17 cellular contexts compared by ENCODE assay signal in genomic region chr3:48267782-48268181, GRCh38. TPM values are rescaled to one million over a fixed set of nuclear protein-coding genes. Genes with fewer than 3 reads are reported as not detected.
DNase-seq lines count a peak whose midpoint lies in the region; ATAC-seq, FAIRE-seq and TF ChIP-seq lines count a peak whose summit lies in the region.
"Had no signal": no experiment of that assay in that cellular context is flagged by ENCODE, and none has a peak within 500 bp of the region (broad histone marks: within the 10 kb centered on the region; RNA-seq: fewer than 3 reads in every experiment).

No MANE protein-coding gene starts in this region.

- peak overlapping the region; percentile 96 for H3K27ac Mint-ChIP-seq in activated CD4-positive, alpha-beta T cell treated with anti-CD3 and anti-CD28 coated beads, Interleukin-2, amount 10 ng/mL, durations not matched to agents 24 days and 14 days
- H3K27ac Mint-ChIP-seq in activated CD4-positive, alpha-beta memory T cell treated with anti-CD3 and anti-CD28 coated beads for 36 hours, result peak overlapping the region; percentile 89

- no peaks in the 10 kb centered on the region for H3K9me3 Mint-ChIP-seq in activated CD4-positive, alpha-beta T cell treated with anti-CD3 and anti-CD28 coated beads, Interleukin-2, amount 10 ng/mL, durations not matched to agents 24 days and 14 days
- H3K9me3 Mint-ChIP-seq in activated CD4-positive, alpha-beta memory T cell treated with anti-CD3 and anti-CD28 coated beads for 36 hours, result no peaks in the 10 kb centered on the region
- H3K9me3 Mint-ChIP-seq: natural killer cell treated with Interleukin-12 subunit alpha and Interleukin-12 subunit beta and Interleukin-15 and Interleukin-18, amount 100 ng/mL, for 72 hours had no signal

- intact Hi-C loops in activated CD4-positive, alpha-beta T cell treated with anti-CD3 and anti-CD28 coated beads, Interleukin-2, amount 10 ng/mL, durations not matched to agents 24 days and 14 days (cut with micrococcal nuclease), result loop anchor here (1.0 to 2.0 kb wide), 4 partner anchors 26 to 289 kb away; partner anchors contain the start of genes CDC25A, PFKFB4 and ZNF589
- intact Hi-C loops in activated CD4-positive, alpha-beta memory T cell treated with anti-CD3 and anti-CD28 coated beads for 36 hours (cut with micrococcal nuclease), result loop anchor here (1.0 to 10.0 kb wide), 8 partner anchors 26 to 651 kb away; partner anchors contain the start of genes ARIH2, CCDC51, CDC25A and NME6

- no peak for TF ChIP-seq CTCF in epithelial cell of esophagus (IDR thresholded peaks at IDR 0.05; ENCODE audit: insufficient read depth, low read depth, low read length, missing control alignments)

- CTCF ChIA-PET in activated CD4-positive, alpha-beta memory T cell treated with anti-CD3 and anti-CD28 coated beads for 36 hours (lab: Charles Lee), result interaction anchor here (0.8 to 10.5 kb wide), 11 partner anchors 13 to 290 kb away, joined by 3 to 156 read pairs (median 3); partner anchors contain the start of genes CCDC51, TMA7 and ZNF589

- H3K4me1 Mint-ChIP-seq in activated CD4-positive, alpha-beta T cell treated with anti-CD3 and anti-CD28 coated beads, Interleukin-2, amount 10 ng/mL, durations not matched to agents 24 days and 14 days, result peaks cover 35% of the 10 kb centered on the region
- peaks cover 37% of the 10 kb centered on the region for H3K4me1 Mint-ChIP-seq in activated CD4-positive, alpha-beta memory T cell treated with anti-CD3 and anti-CD28 coated beads for 36 hours (ENCODE audit: low read depth)

- POLR2A ChIA-PET in activated CD4-positive, alpha-beta memory T cell treated with anti-CD3 and anti-CD28 coated beads for 36 hours (lab: Charles Lee), result interaction anchor here (1.0 to 5.1 kb wide), 7 partner anchors 21 to 205 kb away, joined by 4 to 34 read pairs (median 6); partner anchors contain the start of genes CCDC51, CDC25A, NME6 and TMA7

- H3K36me3 ChIP-seq in small intestine (ENCODE audit: control insufficient read depth in 2 of 2, insufficient read depth in 2 of 2, low read length in 2 of 2), result peaks cover 0 to 3% of the 10 kb centered on the region in 2 donors
- H3K36me3 ChIP-seq: MG63 had no signal

- whole genome bisulfite sequencing in small intestine, 3 donors, result 24 to 42% (median 33%) methylated on average over 2 of the region's 2 CpGs

- ATAC-seq in GM19452 (IDR thresholded peaks at IDR 0.05; ENCODE audit: unreplicated experiment) (no peak), HG03571 (IDR thresholded peaks at IDR 0.05; ENCODE audit: unreplicated experiment) (no peak)
- ATAC-seq: A549 had no signal

- peaks cover 0 to 4% of the 10 kb centered on the region in 2 donors for H3K4me1 ChIP-seq in small intestine (ENCODE audit: control insufficient read depth in 2 of 2, insufficient read depth in 1 of 2, low read depth in 1 of 2, low read length in 1 of 2)
- H3K4me1 ChIP-seq: A549 had no signal

- H3K27ac ChIP-seq in small intestine (ENCODE audit: low read depth in 1 of 2, low read length in 1 of 2), result peak overlapping the region; percentile 60 to 74
- H3K27ac ChIP-seq: A549 had no signal

- no peaks in the 10 kb centered on the region for H3K27me3 ChIP-seq in small intestine (ENCODE audit: control insufficient read depth in 2 of 2, insufficient read depth in 2 of 2, low read length in 2 of 2)
- H3K27me3 ChIP-seq: MG63 had no signal

- no peaks in the 10 kb centered on the region for H3K27me3 Mint-ChIP-seq in activated CD4-positive, alpha-beta T cell treated with anti-CD3 and anti-CD28 coated beads, Interleukin-2, amount 10 ng/mL, durations not matched to agents 24 days and 14 days
- H3K27me3 Mint-ChIP-seq in activated CD4-positive, alpha-beta memory T cell treated with anti-CD3 and anti-CD28 coated beads for 36 hours, result no peaks in the 10 kb centered on the region
- H3K27me3 Mint-ChIP-seq: natural killer cell treated with Interleukin-12 subunit alpha and Interleukin-12 subunit beta and Interleukin-15 and Interleukin-18, amount 100 ng/mL, for 72 hours had no signal

- no peak for DNase-seq in activated CD4-positive, alpha-beta T cell treated with anti-CD3 and anti-CD28 coated beads, Interleukin-2, amount 10 ng/mL, durations not matched to agents 24 days and 14 days
- no peak for DNase-seq in activated CD4-positive, alpha-beta T cell treated with anti-CD3 and anti-CD28 coated beads, Interleukin-2, amount 50 U/mL, for 1 hour
- DNase-seq in activated CD4-positive, alpha-beta memory T cell treated with anti-CD3 and anti-CD28 coated beads for 36 hours, result peak; percentile 24
- DNase-seq in epithelial cell of esophagus (ENCODE audit: low read depth) (peak; percentile 39), small intestine (peak; percentile 44)
- DNase-seq in stimulated activated CD4-positive, alpha-beta T cell treated with anti-CD3 and anti-CD28 coated beads, Interleukin-1b, Interleukin-23, amount 100 ng/mL, for 48 hours, result no peak
- DNase-seq: amniotic stem cell, DMS 273 treated with DMSO at 0.1 percent for 48 hours, MG63, NCI-H2171, trophoblast cell had no signal

- no peak overlapping the region for H3K4me3 ChIP-seq in epithelial cell of esophagus (ENCODE audit: low read length)
- no peak overlapping the region for H3K4me3 ChIP-seq in small intestine (ENCODE audit: low read depth in 1 of 2, low read length in 2 of 2)
- H3K4me3 ChIP-seq: A549, MG63 had no signal

- H3K9me3 ChIP-seq in small intestine (ENCODE audit: control insufficient read depth, low read depth), result no peaks in the 10 kb centered on the region
- H3K9me3 ChIP-seq: A549, MG63 had no signal

- FAIRE-seq in small intestine (lab: Jason Lieb, UNC), result no peak
- FAIRE-seq: A549, islet of Langerhans had no signal

- H3K4me3 Mint-ChIP-seq in activated CD4-positive, alpha-beta T cell treated with anti-CD3 and anti-CD28 coated beads, Interleukin-2, amount 10 ng/mL, durations not matched to agents 24 days and 14 days, result peak overlapping the region; percentile 73
- H3K4me3 Mint-ChIP-seq in activated CD4-positive, alpha-beta memory T cell treated with anti-CD3 and anti-CD28 coated beads for 36 hours, result peak overlapping the region; percentile 31
- H3K4me3 Mint-ChIP-seq: natural killer cell treated with Interleukin-12 subunit alpha and Interleukin-12 subunit beta and Interleukin-15 and Interleukin-18, amount 100 ng/mL, for 72 hours had no signal

- peaks cover 51% of the 10 kb centered on the region for H3K36me3 Mint-ChIP-seq in activated CD4-positive, alpha-beta T cell treated with anti-CD3 and anti-CD28 coated beads, Interleukin-2, amount 10 ng/mL, durations not matched to agents 24 days and 14 days (ENCODE audit: low read depth)
- peaks cover 36% of the 10 kb centered on the region for H3K36me3 Mint-ChIP-seq in activated CD4-positive, alpha-beta memory T cell treated with anti-CD3 and anti-CD28 coated beads for 36 hours

RNA-seq across cellular contexts. Expression of gene ZNF589, which starts 26.9 kb away (rescaled TPM):
- total RNA-seq in activated CD4-positive, alpha-beta T cell treated with anti-CD3 and anti-CD28 coated beads, Interleukin-2, amount 10 ng/mL, durations not matched to agents 24 days and 14 days, result 38.1 and 39.9 TPM in 2 replicates
- 10 to 100 TPM; 28.0 to 31.4 TPM for total RNA-seq in activated CD4-positive, alpha-beta memory T cell treated with anti-CD3 and anti-CD28 coated beads for 36 hours
- 1 to 10 TPM; 1.6 to 5.7 (median 2.0) TPM for polyA plus RNA-seq in small intestine

RNA-seq across cellular contexts. Expression of gene NME6, which starts 33.4 kb away (rescaled TPM):
- 32.8 and 37.8 TPM in 2 replicates for total RNA-seq in activated CD4-positive, alpha-beta T cell treated with anti-CD3 and anti-CD28 coated beads, Interleukin-2, amount 10 ng/mL, durations not matched to agents 24 days and 14 days
- total RNA-seq in activated CD4-positive, alpha-beta memory T cell treated with anti-CD3 and anti-CD28 coated beads for 36 hours, result 10 to 100 TPM; 24.7 to 31.4 TPM
- polyA plus RNA-seq in small intestine, result 10 to 100 TPM; 14.1 to 20.8 (median 19.4) TPM

RNA-seq across cellular contexts. Expression of gene CAMP, which starts 44.5 kb away (rescaled TPM):
- total RNA-seq in activated CD4-positive, alpha-beta T cell treated with anti-CD3 and anti-CD28 coated beads, Interleukin-2, amount 10 ng/mL, durations not matched to agents 24 days and 14 days, result not detected in 2 replicates
- not detected for total RNA-seq in activated CD4-positive, alpha-beta memory T cell treated with anti-CD3 and anti-CD28 coated beads for 36 hours
- 1 to 10 TPM in 1 of 3 donors, not detected in 2; 2.0 TPM for polyA plus RNA-seq in small intestine
- total RNA-seq: natural killer cell treated with Interleukin-12 subunit alpha and Interleukin-12 subunit beta and Interleukin-15 and Interleukin-18, amount 100 ng/mL, for 72 hours; skeletal muscle tissue had no signal
- polyA plus RNA-seq: A549 had no signal

Comparison
In these comparisons a context has a peak if more than half of its experiments do, and no peak if none do; other contexts are left out.
1. DNase-seq: peak in activated CD4-positive, alpha-beta memory T cell treated with anti-CD3 and anti-CD28 coated beads for 36 hours (single experiment), epithelial cell of esophagus (single experiment) and small intestine (single experiment); none in activated CD4-positive, alpha-beta T cell treated with anti-CD3 and anti-CD28 coated beads, Interleukin-2, amount 10 ng/mL, durations not matched to agents 24 days and 14 days (single experiment), activated CD4-positive, alpha-beta T cell treated with anti-CD3 and anti-CD28 coated beads, Interleukin-2, amount 50 U/mL, for 1 hour (single experiment) and stimulated activated CD4-positive, alpha-beta T cell treated with anti-CD3 and anti-CD28 coated beads, Interleukin-1b, Interleukin-23, amount 100 ng/mL, for 48 hours (single experiment).